In the genomic region with DNA sequence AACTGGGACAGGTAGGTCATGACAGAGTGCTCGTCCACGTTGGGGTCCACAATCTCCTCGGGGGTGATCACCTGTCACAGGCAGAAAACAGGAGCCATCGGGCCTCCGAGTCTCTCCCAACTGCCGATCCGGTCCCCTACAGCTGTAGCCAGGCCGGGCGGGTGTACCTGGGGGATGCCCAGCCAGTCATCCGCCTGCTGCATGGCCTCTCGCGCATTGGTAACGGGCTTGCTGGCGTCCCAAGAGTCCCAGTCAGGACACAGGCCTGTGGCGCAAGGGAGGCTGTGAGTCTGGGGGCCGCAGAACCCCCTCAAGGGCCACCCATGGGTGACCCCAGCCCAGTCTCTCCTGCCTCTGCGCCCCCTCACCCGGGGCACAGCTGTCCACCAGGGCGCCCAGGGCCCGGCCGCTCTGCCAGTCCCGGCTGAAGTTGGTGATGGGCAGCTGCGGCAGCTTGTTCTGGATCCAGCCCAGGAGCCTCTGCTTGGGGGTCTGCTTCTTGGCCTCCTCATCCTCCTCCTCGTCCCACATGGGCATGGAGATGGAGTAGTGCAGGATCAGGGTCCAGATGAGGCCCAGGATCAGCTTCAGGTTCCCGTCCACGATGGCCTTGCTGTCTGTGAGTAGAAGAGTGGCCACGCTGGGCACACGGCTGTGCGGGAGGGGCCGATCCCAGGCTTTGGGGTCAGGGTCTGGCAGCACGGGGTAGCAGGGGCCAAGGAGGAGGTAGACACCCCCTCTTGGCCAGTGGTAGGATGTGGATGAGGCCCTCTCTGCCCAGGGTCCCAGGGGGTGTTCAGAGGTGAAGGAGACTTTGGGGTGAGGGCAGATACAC, we compare ENCODE assay signal across 8 cellular contexts. TPM values are rescaled to one million over a fixed set of nuclear protein-coding genes. Genes with fewer than 3 reads are reported as not detected.
A peak's percentile ranks its signal among the peaks of the same experiment; 100 is the strongest.
DNase-seq lines count a peak whose midpoint lies in the region; ATAC-seq and TF ChIP-seq lines count a peak whose summit lies in the region.

No MANE protein-coding gene starts in this region.

- H3K9ac ChIP-seq in mesenchymal stem cell (ENCODE audit: low read length): peak overlapping the region; percentile 92

- no peak for ATAC-seq in thoracic aorta (ENCODE audit: insufficient number of reproducible peaks, low FRiP score, low read depth)

- H3K27me3 ChIP-seq in mesenchymal stem cell (ENCODE audit: control insufficient read depth in 1 of 2, insufficient read depth in 1 of 2, low read length in 2 of 2) (no peaks in the 10 kb centered on the region), thoracic aorta (replicated peaks; ENCODE audit: insufficient read depth) (no peaks in the 10 kb centered on the region)

- peaks cover 36% of the 10 kb centered on the region for H3K36me3 Mint-ChIP-seq in activated CD4-positive, alpha-beta T cell treated with anti-CD3 and anti-CD28 coated beads, Interleukin-2, amount 10 ng/mL, durations not matched to agents 7 days and 5 days (ENCODE audit: low read depth)

- peak overlapping the region; percentile 76 for H3K4me3 ChIP-seq in astrocyte of the cerebellum (ENCODE audit: low read depth, low read length)
- peak overlapping the region; percentile 37 to 53 for H3K4me3 ChIP-seq in mesenchymal stem cell (ENCODE audit: insufficient read depth in 1 of 2, low read depth in 1 of 2, low read length in 2 of 2)
- H3K4me3 ChIP-seq in thoracic aorta: peak overlapping the region; percentile 83

- H3K4ac ChIP-seq in mesenchymal stem cell (ENCODE audit: low read depth in 1 of 2, low read length in 2 of 2): peak overlapping the region in 1 of 2 experiments; percentile 61

- H3K9me3 ChIP-seq in mesenchymal stem cell (ENCODE audit: control insufficient read depth, low read length): no peaks in the 10 kb centered on the region
- no peaks in the 10 kb centered on the region for H3K9me3 ChIP-seq in thoracic aorta

- in situ Hi-C loops in astrocyte of the cerebellum (cut with HindIII; ENCODE audit: low sequenced_read_pairs): no loop called here

- POLR2A ChIA-PET in activated CD4-positive, alpha-beta T cell treated with anti-CD3 and anti-CD28 coated beads, Interleukin-2, amount 10 ng/mL, durations not matched to agents 7 days and 5 days (lab: Charles Lee): no interaction called here
- POLR2A ChIA-PET in GM10248 (lab: Yijun Ruan, JAX): interaction anchor here (0.8 kb wide), 1 partner anchor 9 kb away, joined by 3 read pairs; no protein-coding TSS in a partner anchor

- H4K91ac ChIP-seq in mesenchymal stem cell (ENCODE audit: low read length): no peak overlapping the region

- H3K27me3 Mint-ChIP-seq in activated CD4-positive, alpha-beta T cell treated with anti-CD3 and anti-CD28 coated beads, Interleukin-2, amount 10 ng/mL, durations not matched to agents 7 days and 5 days: no peaks in the 10 kb centered on the region

- peak overlapping the region; percentile 83 for H3K27ac Mint-ChIP-seq in activated CD4-positive, alpha-beta T cell treated with anti-CD3 and anti-CD28 coated beads, Interleukin-2, amount 10 ng/mL, durations not matched to agents 7 days and 5 days

- peak overlapping the region; percentile 65 for H2AK5ac ChIP-seq in mesenchymal stem cell (ENCODE audit: low read length, severe bottlenecking)

- peak overlapping the region; percentile 100 for H3K27ac ChIP-seq in mesenchymal stem cell (ENCODE audit: low read length, poor library complexity, severe bottlenecking)
- peak overlapping the region; percentile 92 to 97 for H3K27ac ChIP-seq in thoracic aorta

- no peak for DNase-seq in activated CD4-positive, alpha-beta T cell treated with anti-CD3 and anti-CD28 coated beads, Interleukin-2, amount 10 ng/mL, durations not matched to agents 7 days and 5 days
- no peak for DNase-seq in activated CD4-positive, alpha-beta T cell treated with anti-CD3 and anti-CD28 coated beads, Interleukin-2, amount 50 U/mL, for 48 hours
- no peak for DNase-seq in astrocyte of the cerebellum (ENCODE audit: low read depth)
- DNase-seq in mesenchymal stem cell: no peak
- no peak for DNase-seq in thoracic aorta (ENCODE audit: low spot score)
- no peak for DNase-seq in midbrain (lab: John Stamatoyannopoulos, UW)
- DNase-seq in NCI-H2081 (lab: John Stamatoyannopoulos, UW): no peak
- no peak for DNase-seq in GM10248 (ENCODE audit: extremely low spot score)

- peak overlapping the region in 1 of 2 experiments; percentile 95 for H3K14ac ChIP-seq in mesenchymal stem cell (ENCODE audit: low read length in 2 of 2)

- no peak overlapping the region for H3K23ac ChIP-seq in mesenchymal stem cell (ENCODE audit: low read length in 2 of 2)

- no peak overlapping the region for H2BK15ac ChIP-seq in mesenchymal stem cell (ENCODE audit: low read depth, poor library complexity, severe bottlenecking)

- peaks cover 21% of the 10 kb centered on the region for H3K4me1 Mint-ChIP-seq in activated CD4-positive, alpha-beta T cell treated with anti-CD3 and anti-CD28 coated beads, Interleukin-2, amount 10 ng/mL, durations not matched to agents 7 days and 5 days

- no peak overlapping the region for H2AFZ ChIP-seq in mesenchymal stem cell (ENCODE audit: low read depth, low read length)

- no peaks in the 10 kb centered on the region for H3K9me3 Mint-ChIP-seq in activated CD4-positive, alpha-beta T cell treated with anti-CD3 and anti-CD28 coated beads, Interleukin-2, amount 10 ng/mL, durations not matched to agents 7 days and 5 days

- CTCF ChIA-PET in activated CD4-positive, alpha-beta T cell treated with anti-CD3 and anti-CD28 coated beads, Interleukin-2, amount 10 ng/mL, durations not matched to agents 7 days and 5 days (lab: Charles Lee): no interaction called here
- CTCF ChIA-PET in GM10248 (lab: Yijun Ruan, JAX): no interaction called here

- no peak overlapping the region for H2BK120ac ChIP-seq in mesenchymal stem cell (ENCODE audit: low read depth, low read length)

- peak overlapping the region in 1 of 2 experiments; percentile 90 for H3K18ac ChIP-seq in mesenchymal stem cell (ENCODE audit: low read depth in 1 of 2, low read length in 2 of 2)

- no peak for TF ChIP-seq CTCF in astrocyte of the cerebellum (IDR thresholded peaks at IDR 0.05; ENCODE audit: low read depth, low read length, missing control alignments)
- TF ChIP-seq CTCF in thoracic aorta (IDR thresholded peaks at IDR 0.05): no peak
- no peak for TF ChIP-seq CTCF in GM10248 (IDR thresholded peaks at IDR 0.05; ENCODE audit: control extremely low read depth, extremely low read depth, low read depth, missing control alignments)

- peak overlapping the region; percentile 94 for H3K4me3 Mint-ChIP-seq in activated CD4-positive, alpha-beta T cell treated with anti-CD3 and anti-CD28 coated beads, Interleukin-2, amount 10 ng/mL, durations not matched to agents 7 days and 5 days

- peak overlapping the region; percentile 24 for H2BK5ac ChIP-seq in mesenchymal stem cell (ENCODE audit: low read depth, low read length, poor library complexity, severe bottlenecking)

- peak overlapping the region; percentile 63 for H3K4me2 ChIP-seq in mesenchymal stem cell (ENCODE audit: low read length, poor library complexity, severe bottlenecking)

- WGBS in mesenchymal stem cell: 88% methylated on average over 19 of the region's 31 CpGs

- peaks cover 43% of the 10 kb centered on the region for H3K4me1 ChIP-seq in mesenchymal stem cell (ENCODE audit: control insufficient read depth, insufficient read depth, low read depth, low read length)
- peaks cover 11 to 45% of the 10 kb centered on the region in 2 donors for H3K4me1 ChIP-seq in thoracic aorta (ENCODE audit: control insufficient read depth in 1 of 2, low read depth in 2 of 2)

- H3K36me3 ChIP-seq in mesenchymal stem cell (ENCODE audit: control insufficient read depth in 1 of 2, insufficient read depth in 2 of 2, low read depth in 1 of 2, low read length in 2 of 2) (peaks cover 47 to 65% of the 10 kb centered on the region in 2 experiments), thoracic aorta (peaks cover 61% of the 10 kb centered on the region)

- H2BK12ac ChIP-seq in mesenchymal stem cell (ENCODE audit: low read length in 2 of 2): peak overlapping the region in 1 of 2 experiments; percentile 72

- H4K8ac ChIP-seq in mesenchymal stem cell (ENCODE audit: low read length): no peak overlapping the region

- no peaks in the 10 kb centered on the region for H3K79me1 ChIP-seq in mesenchymal stem cell (replicated peaks; ENCODE audit: low read length, poor library complexity, severe bottlenecking)

RNA-seq across cellular contexts. Expression of a gene that starts 6.7 kb away (rescaled TPM):
- total RNA-seq in activated CD4-positive, alpha-beta T cell treated with anti-CD3 and anti-CD28 coated beads, Interleukin-2, amount 10 ng/mL, durations not matched to agents 7 days and 5 days: 1,000 to 10,000 TPM; 1,440 to 1,524 TPM
- 667 TPM for polyA plus RNA-seq in mesenchymal stem cell (2013, experiment 1 of 2)
- 624 TPM for polyA plus RNA-seq in mesenchymal stem cell (2013, experiment 2 of 2)
- total RNA-seq in thoracic aorta: over 10,000 TPM in 1 of 2 donors, 1,000 to 10,000 TPM in 1; 5,928 to 11,236 TPM

RNA-seq across cellular contexts. Expression of a gene that starts 11.4 kb away (rescaled TPM):
- 10 to 100 TPM; 52.1 to 59.9 TPM for total RNA-seq in activated CD4-positive, alpha-beta T cell treated with anti-CD3 and anti-CD28 coated beads, Interleukin-2, amount 10 ng/mL, durations not matched to agents 7 days and 5 days
- polyA plus RNA-seq in mesenchymal stem cell (2013, experiment 1 of 2): 66.4 TPM
- polyA plus RNA-seq in mesenchymal stem cell (2013, experiment 2 of 2): 66.8 TPM
- 10 to 100 TPM; 43.8 to 74.2 TPM for total RNA-seq in thoracic aorta

RNA-seq across cellular contexts. Expression of a gene that starts 30.5 kb away (rescaled TPM):
- total RNA-seq in activated CD4-positive, alpha-beta T cell treated with anti-CD3 and anti-CD28 coated beads, Interleukin-2, amount 10 ng/mL, durations not matched to agents 7 days and 5 days: 1,000 to 10,000 TPM; 1,884 to 2,727 TPM
- polyA plus RNA-seq in mesenchymal stem cell (2013, experiment 1 of 2): 4,138 TPM
- 3,979 TPM for polyA plus RNA-seq in mesenchymal stem cell (2013, experiment 2 of 2)
- total RNA-seq in thoracic aorta: 1,000 to 10,000 TPM; 2,221 to 4,479 TPM

RNA-seq across cellular contexts. Expression of a gene that starts 41.4 kb away (rescaled TPM):
- 10 to 100 TPM; 21.8 to 24.3 TPM for total RNA-seq in activated CD4-positive, alpha-beta T cell treated with anti-CD3 and anti-CD28 coated beads, Interleukin-2, amount 10 ng/mL, durations not matched to agents 7 days and 5 days
- 53.5 TPM for polyA plus RNA-seq in mesenchymal stem cell (2013, experiment 1 of 2)
- polyA plus RNA-seq in mesenchymal stem cell (2013, experiment 2 of 2): 52.9 TPM
- total RNA-seq in thoracic aorta: 10 to 100 TPM; 39.9 to 41.8 TPM

RNA-seq across cellular contexts. Expression of a gene that starts 43.6 kb away (rescaled TPM):
- total RNA-seq in activated CD4-positive, alpha-beta T cell treated with anti-CD3 and anti-CD28 coated beads, Interleukin-2, amount 10 ng/mL, durations not matched to agents 7 days and 5 days: 100 to 1,000 TPM in 1 of 2 experiments, 10 to 100 TPM in 1; 86.6 to 104 TPM
- polyA plus RNA-seq in mesenchymal stem cell (2013, experiment 1 of 2): 15.9 TPM
- polyA plus RNA-seq in mesenchymal stem cell (2013, experiment 2 of 2): 14.1 TPM
- 10 to 100 TPM; 54.3 to 71.1 TPM for total RNA-seq in thoracic aorta
